20 cellular contexts compared by ENCODE assay signal in the genomic region with DNA sequence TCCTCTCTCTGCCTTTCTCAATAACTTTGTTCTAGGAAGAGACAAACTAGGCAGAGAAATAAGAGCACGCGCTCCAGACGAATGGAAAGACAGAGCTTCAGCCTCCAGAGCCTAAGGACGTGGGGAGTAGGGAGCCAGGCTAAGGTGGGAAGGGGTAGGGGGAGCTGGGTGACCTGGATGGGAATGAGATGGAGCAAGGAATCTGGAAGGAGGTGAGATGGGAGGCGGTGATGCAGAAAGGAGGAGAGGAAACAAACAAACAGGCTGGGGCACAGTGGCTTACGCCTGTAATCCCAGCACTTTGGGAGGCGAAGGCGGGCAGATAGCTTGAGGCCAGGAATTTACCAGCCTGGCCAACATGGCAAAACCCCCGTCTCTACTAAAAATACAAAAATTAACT. TPM values are rescaled to one million over a fixed set of nuclear protein-coding genes. Genes with fewer than 3 reads are reported as not detected.
DNase-seq lines count a peak whose midpoint lies in the region; ATAC-seq, FAIRE-seq and TF ChIP-seq lines count a peak whose summit lies in the region.
"Had no signal": no experiment of that assay in that cellular context is flagged by ENCODE, and none has a peak within 500 bp of the region (broad histone marks: within the 10 kb centered on the region; RNA-seq: fewer than 3 reads in every experiment).

No MANE protein-coding gene starts in this region.

- peaks cover 2% of the 10 kb centered on the region for H3K9me3 ChIP-seq in astrocyte (ENCODE audit: insufficient read depth, low read depth, low read length)
- no peaks in the 10 kb centered on the region for H3K9me3 ChIP-seq in mesenchymal stem cell (ENCODE audit: control insufficient read depth, low read length)
- H3K9me3 ChIP-seq: BE2C, HAP-1, testis had no signal

- no peak overlapping the region for H3K9ac ChIP-seq in astrocyte (ENCODE audit: low read length)
- peak overlapping the region; percentile 18 for H3K9ac ChIP-seq in mesenchymal stem cell (ENCODE audit: low read length)

- no peak overlapping the region for H3K14ac ChIP-seq in mesenchymal stem cell (ENCODE audit: low read length in 2 of 2)

- no peaks in the 10 kb centered on the region for H3K79me2 ChIP-seq in astrocyte (ENCODE audit: insufficient read depth, low read length)

- H4K20me1 ChIP-seq in astrocyte (ENCODE audit: insufficient read depth, low read length), result no peaks in the 10 kb centered on the region

- H3K9me3 Mint-ChIP-seq in astrocyte (ENCODE audit: unreplicated experiment) (peaks cover 3% of the 10 kb centered on the region), type B pancreatic cell (no peaks in the 10 kb centered on the region)
- no peaks in the 10 kb centered on the region for H3K9me3 Mint-ChIP-seq in activated T-cell treated with anti-CD3 and anti-CD28 coated beads, Interleukin-2, amount 50 U/mL, for 72 hours
- H3K9me3 Mint-ChIP-seq: activated B cell treated with CpG ODN at 0.5 μM for 24 hours; activated T-helper 1 cell treated with anti-CD3 and anti-CD28 coated beads, Interleukin-12 subunit alpha, Interleukin-12 subunit beta, Interleukin-2, Interleukin-4 antibody, amounts not matched to agents 30 ng/mL and 10 ng/mL and 1 ng/mL, durations not matched to agents 14 hours and 24 hours and 36 hours had no signal

- FAIRE-seq in astrocyte (lab: Jason Lieb, UNC), result no peak

- H3K4me3 Mint-ChIP-seq in astrocyte (ENCODE audit: unreplicated experiment), result no peak overlapping the region
- peak overlapping the region; percentile 73 for H3K4me3 Mint-ChIP-seq in type B pancreatic cell
- no peak overlapping the region for H3K4me3 Mint-ChIP-seq in activated T-cell treated with anti-CD3 and anti-CD28 coated beads, Interleukin-2, amount 50 U/mL, for 72 hours
- H3K4me3 Mint-ChIP-seq: activated B cell treated with CpG ODN at 0.5 μM for 24 hours; activated T-helper 1 cell treated with anti-CD3 and anti-CD28 coated beads, Interleukin-12 subunit alpha, Interleukin-12 subunit beta, Interleukin-2, Interleukin-4 antibody, amounts not matched to agents 30 ng/mL and 10 ng/mL and 1 ng/mL, durations not matched to agents 14 hours and 24 hours and 36 hours had no signal

- H4K91ac ChIP-seq in mesenchymal stem cell (ENCODE audit: low read length), result peak overlapping the region; percentile 55

- H3K4ac ChIP-seq in mesenchymal stem cell (ENCODE audit: low read depth in 1 of 2, low read length in 2 of 2), result no peak overlapping the region

- no peaks in the 10 kb centered on the region for H3K79me1 ChIP-seq in mesenchymal stem cell (replicated peaks; ENCODE audit: low read length, poor library complexity, severe bottlenecking)

- ATAC-seq in activated T-cell treated with anti-CD3 and anti-CD28 coated beads, Interleukin-2, amount 50 U/mL, for 72 hours (replicated peaks in 1 of 2), result no peak
- ATAC-seq: Right ventricle myocardium inferior had no signal

- no peak overlapping the region for H2BK120ac ChIP-seq in mesenchymal stem cell (ENCODE audit: low read depth, low read length)

- no peak overlapping the region for H3K4me2 ChIP-seq in astrocyte (ENCODE audit: low read length)
- H3K4me2 ChIP-seq in mesenchymal stem cell (ENCODE audit: low read length, poor library complexity, severe bottlenecking), result no peak overlapping the region

- H3K4me1 Mint-ChIP-seq in astrocyte (ENCODE audit: low read depth, unreplicated experiment), result peaks cover 47% of the 10 kb centered on the region
- peaks cover 72% of the 10 kb centered on the region for H3K4me1 Mint-ChIP-seq in type B pancreatic cell (ENCODE audit: unreplicated experiment)
- peaks cover 25% of the 10 kb centered on the region for H3K4me1 Mint-ChIP-seq in activated T-cell treated with anti-CD3 and anti-CD28 coated beads, Interleukin-2, amount 50 U/mL, for 72 hours (ENCODE audit: low read depth)

- H3K27ac Mint-ChIP-seq in astrocyte (ENCODE audit: unreplicated experiment), result peak overlapping the region; percentile 78
- H3K27ac Mint-ChIP-seq in type B pancreatic cell, result peak overlapping the region; percentile 94
- no peak overlapping the region for H3K27ac Mint-ChIP-seq in activated T-cell treated with anti-CD3 and anti-CD28 coated beads, Interleukin-2, amount 50 U/mL, for 72 hours
- H3K27ac Mint-ChIP-seq: activated B cell treated with CpG ODN at 0.5 μM for 24 hours; activated T-helper 1 cell treated with anti-CD3 and anti-CD28 coated beads, Interleukin-12 subunit alpha, Interleukin-12 subunit beta, Interleukin-2, Interleukin-4 antibody, amounts not matched to agents 30 ng/mL and 10 ng/mL and 1 ng/mL, durations not matched to agents 14 hours and 24 hours and 36 hours had no signal

- peak overlapping the region; percentile 94 for H4K8ac ChIP-seq in mesenchymal stem cell (ENCODE audit: low read length)

- no peak for TF ChIP-seq CTCF in astrocyte (IDR thresholded peaks at IDR 0.05; ENCODE audit: insufficient read depth, low read depth, low read length)
- no peak for TF ChIP-seq CTCF in type B pancreatic cell (conservative IDR thresholded peaks at IDR 0.05)

- 62% methylated on average over 9 of the region's 9 CpGs for WGBS in mesenchymal stem cell

- H3K27me3 ChIP-seq in astrocyte (ENCODE audit: insufficient read depth, low read length) (peaks cover 2% of the 10 kb centered on the region), mesenchymal stem cell (ENCODE audit: control insufficient read depth in 1 of 2, insufficient read depth in 1 of 2, low read length in 2 of 2) (peaks cover 0 to 46% of the 10 kb centered on the region in 2 experiments)
- H3K27me3 ChIP-seq: BE2C, testis had no signal

- no peak overlapping the region for H2BK12ac ChIP-seq in mesenchymal stem cell (ENCODE audit: low read length in 2 of 2)

- H3K27ac ChIP-seq in astrocyte (ENCODE audit: low read depth, low read length) (no peak overlapping the region), mesenchymal stem cell (ENCODE audit: low read length, poor library complexity, severe bottlenecking) (no peak overlapping the region)
- H3K27ac ChIP-seq: 22Rv1, testis had no signal

- no peak overlapping the region for H2BK5ac ChIP-seq in mesenchymal stem cell (ENCODE audit: low read depth, low read length, poor library complexity, severe bottlenecking)

- DNase-seq in DMS79 treated with DMSO at 0.1 percent for 48 hours (lab: John Stamatoyannopoulos, UW), result peak; percentile 23
- no peak for DNase-seq in DMS79 (lab: John Stamatoyannopoulos, UW)
- DNase-seq in astrocyte (ENCODE audit: low read depth), result no peak
- DNase-seq in mesenchymal stem cell, result no peak
- DNase-seq in type B pancreatic cell (ENCODE audit: extremely low spot score, unreplicated experiment), result no peak
- DNase-seq in NCI-H2227 treated with DMSO at 0.1 percent for 48 hours (lab: John Stamatoyannopoulos, UW), result no peak
- no peak for DNase-seq in activated T-cell treated with anti-CD3 and anti-CD28 coated beads, Interleukin-2, amount 50 U/mL, for 72 hours
- no peak for DNase-seq in G401 (ENCODE audit: low spot score)
- DNase-seq: activated B cell treated with CpG ODN at 0.5 μM for 24 hours; BE2C; caudate nucleus; effector memory CD4-positive, alpha-beta T cell; hippocampal formation; NCI-H2171 treated with DMSO at 0.1 percent for 48 hours; T-helper 1 cell had no signal

- H3K18ac ChIP-seq in mesenchymal stem cell (ENCODE audit: low read depth in 1 of 2, low read length in 2 of 2), result peak overlapping the region in 1 of 2 experiments; percentile 52

- H3K4me3 ChIP-seq in astrocyte (ENCODE audit: insufficient read depth, low read depth, low read length), result no peak overlapping the region
- H3K4me3 ChIP-seq in mesenchymal stem cell (ENCODE audit: insufficient read depth in 1 of 2, low read depth in 1 of 2, low read length in 2 of 2), result no peak overlapping the region
- H3K4me3 ChIP-seq: HAP-1, testis had no signal

- H3K36me3 Mint-ChIP-seq in astrocyte (ENCODE audit: low read depth, unreplicated experiment) (peaks cover 11% of the 10 kb centered on the region), type B pancreatic cell (peaks cover 15% of the 10 kb centered on the region)
- H3K36me3 Mint-ChIP-seq in activated T-cell treated with anti-CD3 and anti-CD28 coated beads, Interleukin-2, amount 50 U/mL, for 72 hours (ENCODE audit: insufficient read depth in 2 of 2), result no peaks in the 10 kb centered on the region

- no peak overlapping the region for H2AFZ ChIP-seq in astrocyte (ENCODE audit: low read depth, low read length)
- H2AFZ ChIP-seq in mesenchymal stem cell (ENCODE audit: low read depth, low read length), result no peak overlapping the region

- in situ Hi-C loops in G401 (cut with HindIII; ENCODE audit: low sequenced_read_pairs), result no loop called here

- H3K23ac ChIP-seq in mesenchymal stem cell (ENCODE audit: low read length in 2 of 2), result no peak overlapping the region

- H3K27me3 Mint-ChIP-seq in astrocyte (ENCODE audit: low read depth, unreplicated experiment) (no peaks in the 10 kb centered on the region), type B pancreatic cell (peaks cover 5% of the 10 kb centered on the region)
- H3K27me3 Mint-ChIP-seq in activated T-cell treated with anti-CD3 and anti-CD28 coated beads, Interleukin-2, amount 50 U/mL, for 72 hours (ENCODE audit: low read depth), result peaks cover 64% of the 10 kb centered on the region

- H3K36me3 ChIP-seq in astrocyte (ENCODE audit: insufficient read depth, low read length), result no peaks in the 10 kb centered on the region
- peaks cover 5 to 18% of the 10 kb centered on the region in 2 experiments for H3K36me3 ChIP-seq in mesenchymal stem cell (ENCODE audit: control insufficient read depth in 1 of 2, insufficient read depth in 2 of 2, low read depth in 1 of 2, low read length in 2 of 2)
- H3K36me3 ChIP-seq: BE2C, HAP-1 had no signal

- H3K4me1 ChIP-seq in astrocyte (ENCODE audit: insufficient read depth, low read length), result peaks cover 22% of the 10 kb centered on the region
- peaks cover 46% of the 10 kb centered on the region for H3K4me1 ChIP-seq in mesenchymal stem cell (ENCODE audit: control insufficient read depth, insufficient read depth, low read depth, low read length)

- H2BK15ac ChIP-seq in mesenchymal stem cell (ENCODE audit: low read depth, poor library complexity, severe bottlenecking), result no peak overlapping the region

- no peak overlapping the region for H2AK5ac ChIP-seq in mesenchymal stem cell (ENCODE audit: low read length, severe bottlenecking)

RNA-seq across cellular contexts. Expression of a gene that starts 10.8 kb away (rescaled TPM):
- total RNA-seq in astrocyte (278 and 339 TPM in 2 replicates), type B pancreatic cell (ENCODE audit: low replicate concordance) (83.7 and 370 TPM in 2 replicates)
- polyA plus RNA-seq in mesenchymal stem cell (2013, experiment 1 of 2), result 42.6 TPM
- 41.2 TPM for polyA plus RNA-seq in mesenchymal stem cell (2013, experiment 2 of 2)
- total RNA-seq in activated T-cell treated with anti-CD3 and anti-CD28 coated beads, Interleukin-2, amount 50 U/mL, for 72 hours, result 1 to 10 TPM; 2.5 TPM
- total RNA-seq in G401 (2014; rRNA removed; shearing (Covaris generic)), result 1,143 and 1,168 TPM in 2 replicates
- total RNA-seq: Right ventricle myocardium inferior had no signal

RNA-seq across cellular contexts. Expression of a gene that starts 17.4 kb away (rescaled TPM):
- 280 and 310 TPM in 2 replicates for total RNA-seq in astrocyte
- 49.2 TPM for polyA plus RNA-seq in mesenchymal stem cell (2013, experiment 1 of 2)
- polyA plus RNA-seq in mesenchymal stem cell (2013, experiment 2 of 2), result 45.3 TPM
- 8.1 and 125 TPM in 2 replicates for total RNA-seq in type B pancreatic cell (ENCODE audit: low replicate concordance)
- total RNA-seq in activated T-cell treated with anti-CD3 and anti-CD28 coated beads, Interleukin-2, amount 50 U/mL, for 72 hours, result under 1 TPM in 1 of 2 donors, not detected in 1; 0.05 TPM
- 170 and 183 TPM in 2 replicates for total RNA-seq in G401 (2014; rRNA removed; shearing (Covaris generic))
- total RNA-seq: activated B cell treated with CpG ODN at 0.5 μM for 24 hours; activated T-helper 1 cell treated with anti-CD3 and anti-CD28 coated beads, Interleukin-12 subunit alpha, Interleukin-12 subunit beta, Interleukin-2, Interleukin-4 antibody, amounts not matched to agents 30 ng/mL and 10 ng/mL and 1 ng/mL, durations not matched to agents 14 hours and 24 hours and 36 hours had no signal

RNA-seq across cellular contexts. Expression of a gene that starts 33.7 kb away (rescaled TPM):
- 9.9 and 11.1 TPM in 2 replicates for total RNA-seq in astrocyte
- polyA plus RNA-seq in mesenchymal stem cell (2013, experiment 1 of 2), result 12.1 TPM
- 11.3 TPM for polyA plus RNA-seq in mesenchymal stem cell (2013, experiment 2 of 2)
- 35.2 and 39.7 TPM in 2 replicates for total RNA-seq in type B pancreatic cell (ENCODE audit: low replicate concordance)
- total RNA-seq in activated T-cell treated with anti-CD3 and anti-CD28 coated beads, Interleukin-2, amount 50 U/mL, for 72 hours, result 100 to 1,000 TPM in 1 of 2 donors, 10 to 100 TPM in 1; 90.5 to 100 TPM
- total RNA-seq in G401 (2014; rRNA removed; shearing (Covaris generic)), result 24.6 and 54.8 TPM in 2 replicates

RNA-seq across cellular contexts. Expression of a gene that starts 34.0 kb away (rescaled TPM):
- total RNA-seq in astrocyte, result 30.1 and 33.4 TPM in 2 replicates
- polyA plus RNA-seq in mesenchymal stem cell (2013, experiment 1 of 2), result 26.8 TPM
- 25.1 TPM for polyA plus RNA-seq in mesenchymal stem cell (2013, experiment 2 of 2)
- 35.3 and 42.0 TPM in 2 replicates for total RNA-seq in type B pancreatic cell (ENCODE audit: low replicate concordance)
- 10 to 100 TPM; 36.3 to 37.1 TPM for total RNA-seq in activated T-cell treated with anti-CD3 and anti-CD28 coated beads, Interleukin-2, amount 50 U/mL, for 72 hours
- total RNA-seq in G401 (2014; rRNA removed; shearing (Covaris generic)), result 29.8 and 31.9 TPM in 2 replicates

RNA-seq across cellular contexts. Expression of a gene that starts 46.3 kb away (rescaled TPM):
- total RNA-seq in astrocyte (37.4 and 46.5 TPM in 2 replicates), type B pancreatic cell (ENCODE audit: low replicate concordance) (47.4 and 58.6 TPM in 2 replicates)
- 65.7 TPM for polyA plus RNA-seq in mesenchymal stem cell (2013, experiment 1 of 2)
- polyA plus RNA-seq in mesenchymal stem cell (2013, experiment 2 of 2), result 64.7 TPM
- total RNA-seq in activated T-cell treated with anti-CD3 and anti-CD28 coated beads, Interleukin-2, amount 50 U/mL, for 72 hours, result 10 to 100 TPM; 45.9 to 67.8 TPM
- total RNA-seq in G401 (2014; rRNA removed; shearing (Covaris generic)), result 34.2 and 88.7 TPM in 2 replicates

Comparison
In these comparisons a context has a peak if more than half of its experiments do, and no peak if none do; other contexts are left out.
1. RNA of a gene that starts 10.8 kb away (total RNA-seq): 1,143 to 1,168 TPM in G401, 83.7 to 370 TPM in type B pancreatic cell and 278 to 339 TPM in astrocyte; 2.5 TPM in activated T-cell treated with anti-CD3 and anti-CD28 coated beads, Interleukin-2, amount 50 U/mL, for 72 hours; every median in the first group is over 10 times any median in the second.